8 cellular contexts compared by ENCODE assay signal in genomic region chr19:43826787-43827754, GRCh38. TPM values are rescaled to one million over a fixed set of nuclear protein-coding genes. Genes with fewer than 3 reads are reported as not detected.
DNase-seq lines count a peak whose midpoint lies in the region; ATAC-seq and TF ChIP-seq lines count a peak whose summit lies in the region.

TSS of gene ZNF283 (plus strand) at chr19:43827321. CDS start at chr19:43833505, 6,184 bp downstream.

- 2 to 6% methylated on average over 9 to 20 of the region's 46 CpGs for WGBS in gastroesophageal sphincter (ENCODE audit: low coverage in 1 of 2), 2 donors

- H3K27me3 ChIP-seq in gastroesophageal sphincter (no peaks in the 10 kb centered on the region), neuron (ENCODE audit: insufficient read depth, low read length) (no peaks in the 10 kb centered on the region), stomach smooth muscle (ENCODE audit: control insufficient read depth in 1 of 2, insufficient read depth in 2 of 2, low read length in 2 of 2) (no peaks in the 10 kb centered on the region)

- no peak for TF ChIP-seq POLR2A in gastroesophageal sphincter (IDR thresholded peaks at IDR 0.05)

- H3K9ac ChIP-seq in stomach smooth muscle (ENCODE audit: low read length in 2 of 2), result peak within 1 kb of the TSS; percentile 62 to 78

- H3K9me3 ChIP-seq in gastroesophageal sphincter (no peaks in the 10 kb centered on the region), neuron (ENCODE audit: low read length) (peaks cover 9% of the 10 kb centered on the region), stomach smooth muscle (ENCODE audit: control insufficient read depth in 2 of 2, low read length in 2 of 2) (no peaks in the 10 kb centered on the region)

- peaks cover 0 to 15% (median 0%) of the 10 kb centered on the region in 3 donors for H3K4me1 ChIP-seq in gastroesophageal sphincter
- peaks cover 3% of the 10 kb centered on the region for H3K4me1 ChIP-seq in neuron (ENCODE audit: insufficient read depth, low read length)
- H3K4me1 ChIP-seq in stomach smooth muscle (ENCODE audit: control insufficient read depth, insufficient read depth, low read length), result peaks cover 9% of the 10 kb centered on the region

- peak in 1 of 4 experiments; percentile 8 for TF ChIP-seq CTCF in gastroesophageal sphincter (IDR thresholded peaks at IDR 0.05)

- no peak for TF ChIP-seq EP300 in gastroesophageal sphincter (IDR thresholded peaks at IDR 0.05)

- H3K4me3 ChIP-seq in gastroesophageal sphincter, result peak within 1 kb of the TSS; percentile 59 to 60
- H3K4me3 ChIP-seq in neuron (ENCODE audit: low read length), result peak within 1 kb of the TSS; percentile 88
- peak within 1 kb of the TSS; percentile 86 to 90 for H3K4me3 ChIP-seq in stomach smooth muscle (ENCODE audit: low read length in 2 of 2)

- H3K36me3 ChIP-seq in gastroesophageal sphincter (peaks cover 0 to 40% of the 10 kb centered on the region in 2 donors), neuron (ENCODE audit: insufficient read depth, low read length) (peaks cover 2% of the 10 kb centered on the region), stomach smooth muscle (ENCODE audit: control insufficient read depth in 2 of 2, insufficient read depth in 2 of 2, low read length in 2 of 2) (peaks cover 9 to 14% of the 10 kb centered on the region in 2 donors)

- peak within 1 kb of the TSS; percentile 53 for H2AFZ ChIP-seq in neuron (ENCODE audit: low read depth, low read length)

- peak; percentile 93 for DNase-seq in D341Med (ENCODE audit: low spot score)
- DNase-seq in M059J (ENCODE audit: low read depth), result peak; percentile 92
- DNase-seq in SIG-M5 treated with dmso at 0.1 percent for 504 hours (lab: John Stamatoyannopoulos, UW; ENCODE audit: unreplicated experiment), result peak; percentile 83
- DNase-seq in activated naive CD4-positive, alpha-beta T cell treated with Interleukin-2 at 50 U/mL for 16 hours, result peak; percentile 86

- H3K27ac ChIP-seq in gastroesophageal sphincter (peak within 1 kb of the TSS in 3 of 4 donors; percentile 72 to 81 (median 74)), stomach smooth muscle (ENCODE audit: low read length) (peak within 1 kb of the TSS; percentile 11)

- peak; percentile 89 for ATAC-seq in GM21723 (IDR thresholded peaks at IDR 0.05; ENCODE audit: unreplicated experiment)
- peak; percentile 99 for ATAC-seq in gastroesophageal sphincter

RNA-seq across cellular contexts. Expression of gene ZNF283, which starts in this region (rescaled TPM):
- 4.2 and 5.6 TPM in 2 replicates for total RNA-seq in M059J (2014; rRNA removed; shearing (Covaris generic))
- total RNA-seq in gastroesophageal sphincter, result 10 to 100 TPM in 3 of 4 donors, 1 to 10 TPM in 1; 9.6 to 11.4 (median 10.5) TPM

Comparison
In these comparisons a context has a peak if more than half of its experiments do, and no peak if none do; other contexts are left out.
1. Peak in every context shown above with its lines: DNase-seq, ATAC-seq, H3K4me3 ChIP-seq and H3K27ac ChIP-seq.